Comparison of ENCODE assay signal across 21 cellular contexts in genomic region chr15:63858448-63858847, GRCh38. TPM values are rescaled to one million over a fixed set of nuclear protein-coding genes. Genes with fewer than 3 reads are reported as not detected.
A peak's percentile ranks its signal among the peaks of the same experiment; 100 is the strongest.
DNase-seq lines count a peak whose midpoint lies in the region; ATAC-seq and TF ChIP-seq lines count a peak whose summit lies in the region.
"Had no signal": no experiment of that assay in that cellular context is flagged by ENCODE, and none has a peak within 500 bp of the region (broad histone marks: within the 10 kb centered on the region; RNA-seq: fewer than 3 reads in every experiment).

No MANE protein-coding gene starts in this region.

- H3K9me3 Mint-ChIP-seq in CD8-positive, alpha-beta T cell, result no peaks in the 10 kb centered on the region
- no peaks in the 10 kb centered on the region for H3K9me3 Mint-ChIP-seq in chondrocyte (ENCODE audit: low read depth)
- no peaks in the 10 kb centered on the region for H3K9me3 Mint-ChIP-seq in stimulated activated memory B cell treated with anti-CD40 and anti-IgM and Interleukin-4, amounts not matched to agents 10 μg/mL and 1 μg/mL and 100 μg/mL, for 72 hours
- H3K9me3 Mint-ChIP-seq: endodermal cell had no signal

- no peak overlapping the region for H3K4me3 ChIP-seq in heart left ventricle
- no peak overlapping the region for H3K4me3 ChIP-seq in CD8-positive, alpha-beta T cell (ENCODE audit: low read depth, low read length)
- H3K4me3 ChIP-seq: coronary artery, esophagus muscularis mucosa, prostate gland, stomach, thyroid gland had no signal

- peak overlapping the region in 11 of 12 donors; percentile 30 to 84 (median 64) for H3K27ac ChIP-seq in heart left ventricle
- H3K27ac ChIP-seq in CD8-positive, alpha-beta T cell (ENCODE audit: low read depth, low read length), result no peak overlapping the region
- H3K27ac ChIP-seq: coronary artery, foreskin keratinocyte, prostate gland, stomach, thyroid gland had no signal

- no peaks in the 10 kb centered on the region for H3K27me3 Mint-ChIP-seq in CD8-positive, alpha-beta T cell (ENCODE audit: low read depth)
- no peaks in the 10 kb centered on the region for H3K27me3 Mint-ChIP-seq in chondrocyte (ENCODE audit: low read depth)
- no peaks in the 10 kb centered on the region for H3K27me3 Mint-ChIP-seq in stimulated activated memory B cell treated with anti-CD40 and anti-IgM and Interleukin-4, amounts not matched to agents 10 μg/mL and 1 μg/mL and 100 μg/mL, for 72 hours

- WGBS in heart left ventricle, 4 donors, result 88 to 93% (median 91%) methylated on average over 5 of the region's 5 CpGs

- no peak overlapping the region for H3K4me3 Mint-ChIP-seq in CD8-positive, alpha-beta T cell
- H3K4me3 Mint-ChIP-seq in chondrocyte (ENCODE audit: unreplicated experiment), result no peak overlapping the region
- no peak overlapping the region for H3K4me3 Mint-ChIP-seq in stimulated activated memory B cell treated with anti-CD40 and anti-IgM and Interleukin-4, amounts not matched to agents 10 μg/mL and 1 μg/mL and 100 μg/mL, for 72 hours
- H3K4me3 Mint-ChIP-seq: endodermal cell had no signal

- H3K36me3 ChIP-seq in heart left ventricle, result no peaks in the 10 kb centered on the region
- H3K36me3 ChIP-seq in CD8-positive, alpha-beta T cell (ENCODE audit: insufficient read depth, low read length), result no peaks in the 10 kb centered on the region
- H3K36me3 ChIP-seq: esophagus muscularis mucosa, prostate gland, stomach, thyroid gland had no signal

- no peak for TF ChIP-seq POLR2A in heart left ventricle (IDR thresholded peaks at IDR 0.05)

- H3K36me3 Mint-ChIP-seq in CD8-positive, alpha-beta T cell, result no peaks in the 10 kb centered on the region
- no peaks in the 10 kb centered on the region for H3K36me3 Mint-ChIP-seq in chondrocyte (ENCODE audit: low read depth)
- H3K36me3 Mint-ChIP-seq in stimulated activated memory B cell treated with anti-CD40 and anti-IgM and Interleukin-4, amounts not matched to agents 10 μg/mL and 1 μg/mL and 100 μg/mL, for 72 hours, result no peaks in the 10 kb centered on the region

- ATAC-seq in heart left ventricle (no peak), Right ventricle myocardium superior (ENCODE audit: poor library complexity) (no peak), GM21737 (IDR thresholded peaks at IDR 0.05; ENCODE audit: unreplicated experiment) (no peak), GM18867 (IDR thresholded peaks at IDR 0.05; ENCODE audit: unreplicated experiment) (no peak)
- no peak for ATAC-seq in CD8-positive, alpha-beta T cell
- no peak for ATAC-seq in stimulated activated memory B cell treated with anti-CD40 and anti-IgM and Interleukin-4, amounts not matched to agents 10 μg/mL and 1 μg/mL and 100 μg/mL, for 72 hours
- ATAC-seq: foreskin keratinocyte had no signal

- DNase-seq in heart left ventricle, result no peak
- DNase-seq in Right ventricle myocardium superior, result no peak
- no peak for DNase-seq in CD8-positive, alpha-beta T cell
- no peak for DNase-seq in chondrocyte (ENCODE audit: low spot score)
- no peak for DNase-seq in kidney glomerular epithelial cell (lab: John Stamatoyannopoulos, UW)
- DNase-seq: activated naive CD4-positive, alpha-beta T cell; activated T-cell treated with anti-CD3 and anti-CD28 coated beads, Interleukin-2, amount 50 U/mL, for 48 hours; C1 segment of cervical spinal cord; endodermal cell; foreskin keratinocyte; Karpas-422; NCI-H146; NCI-H2107; stomach; thyroid gland had no signal

- H3K27ac Mint-ChIP-seq in CD8-positive, alpha-beta T cell, result peak overlapping the region; percentile 83
- H3K27ac Mint-ChIP-seq in chondrocyte (ENCODE audit: unreplicated experiment), result peak overlapping the region; percentile 27
- H3K27ac Mint-ChIP-seq in stimulated activated memory B cell treated with anti-CD40 and anti-IgM and Interleukin-4, amounts not matched to agents 10 μg/mL and 1 μg/mL and 100 μg/mL, for 72 hours, result peak overlapping the region; percentile 88
- H3K27ac Mint-ChIP-seq: endodermal cell had no signal

- POLR2A ChIA-PET in CD8-positive, alpha-beta T cell (lab: Charles Lee), result interaction anchor here (1.3 to 1.9 kb wide), 2 partner anchors 17 to 34 kb away, joined by 4 to 6 read pairs; no protein-coding TSS in a partner anchor

- intact Hi-C loops in heart left ventricle (cut with DNase I), result no loop called here
- intact Hi-C loops in Right ventricle myocardium superior (cut with DNase I), result no loop called here
- intact Hi-C loops in CD8-positive, alpha-beta T cell (cut with DNase I, micrococcal nuclease), result no loop called here

- no peaks in the 10 kb centered on the region for H3K9me3 ChIP-seq in heart left ventricle
- no peaks in the 10 kb centered on the region for H3K9me3 ChIP-seq in CD8-positive, alpha-beta T cell (ENCODE audit: low read length)
- H3K9me3 ChIP-seq: esophagus muscularis mucosa, prostate gland, stomach, thyroid gland had no signal

- H3K27me3 ChIP-seq in heart left ventricle, result no peaks in the 10 kb centered on the region
- H3K27me3 ChIP-seq in CD8-positive, alpha-beta T cell (ENCODE audit: insufficient read depth, low read length), result no peaks in the 10 kb centered on the region
- H3K27me3 ChIP-seq: esophagus muscularis mucosa, foreskin keratinocyte, stomach, thyroid gland had no signal

- TF ChIP-seq CTCF in heart left ventricle (IDR thresholded peaks at IDR 0.05) (no peak), chondrocyte (IDR thresholded peaks at IDR 0.05) (no peak)
- TF ChIP-seq CTCF in CD8-positive, alpha-beta T cell (IDR thresholded peaks at IDR 0.05), result no peak

- CTCF ChIA-PET in CD8-positive, alpha-beta T cell (lab: Charles Lee), result interaction anchor here (0.7 to 1.0 kb wide), 3 partner anchors 26 to 40 kb away, joined by 3 read pairs; no protein-coding TSS in a partner anchor

- H3K4me1 ChIP-seq in heart left ventricle, result peaks cover 0 to 42% (median 28%) of the 10 kb centered on the region in 12 donors
- peaks cover 34% of the 10 kb centered on the region for H3K4me1 ChIP-seq in CD8-positive, alpha-beta T cell (ENCODE audit: insufficient read depth, low read length)
- H3K4me1 ChIP-seq: prostate gland, thyroid gland had no signal

- H3K4me1 Mint-ChIP-seq in CD8-positive, alpha-beta T cell (ENCODE audit: low read depth), result peaks cover 50% of the 10 kb centered on the region
- H3K4me1 Mint-ChIP-seq in chondrocyte (ENCODE audit: low read depth), result peaks cover 25% of the 10 kb centered on the region
- peaks cover 50% of the 10 kb centered on the region for H3K4me1 Mint-ChIP-seq in stimulated activated memory B cell treated with anti-CD40 and anti-IgM and Interleukin-4, amounts not matched to agents 10 μg/mL and 1 μg/mL and 100 μg/mL, for 72 hours
- H3K4me1 Mint-ChIP-seq: endodermal cell had no signal

RNA-seq across cellular contexts. Expression of gene HERC1, which starts 24.7 kb away (rescaled TPM):
- total RNA-seq in heart left ventricle (100 to 1,000 TPM in 5 of 9 donors, 10 to 100 TPM in 4; 51.8 to 149 (median 105) TPM), Right ventricle myocardium superior (75.2 TPM), chondrocyte (54.0 to 86.1 TPM (median 59.0 TPM) in 3 replicates)
- 10 to 100 TPM; 24.8 to 41.8 TPM for polyA plus RNA-seq in heart left ventricle
- total RNA-seq in CD8-positive, alpha-beta T cell, result 100 to 1,000 TPM; 275 to 296 TPM

Comparison
In these comparisons a context has a peak if more than half of its experiments do, and no peak if none do; other contexts are left out.
1. H3K27ac Mint-ChIP-seq: peak in every context shown above with its lines; median percentile 88 in stimulated activated memory B cell treated with anti-CD40 and anti-IgM and Interleukin-4, amounts not matched to agents 10 μg/mL and 1 μg/mL and 100 μg/mL, for 72 hours; 83 in CD8-positive, alpha-beta T cell; 27 in chondrocyte.